Comparison of ENCODE assay signal across 14 cellular contexts in genomic region chr6:119493980-119494379, GRCh38.
DNase-seq lines count a peak whose midpoint lies in the region; ATAC-seq and TF ChIP-seq lines count a peak whose summit lies in the region.
"Had no signal": no experiment of that assay in that cellular context is flagged by ENCODE, and none has a peak within 500 bp of the region (broad histone marks: within the 10 kb centered on the region; RNA-seq: fewer than 3 reads in every experiment).

No MANE protein-coding gene starts in this region.

- H3K4me1 ChIP-seq in stomach = peaks cover 0 to 11% (median 5%) of the 10 kb centered on the region in 4 donors
- H3K4me1 ChIP-seq: gastroesophageal sphincter, upper lobe of left lung had no signal

- peaks cover 5% of the 10 kb centered on the region for H3K36me3 Mint-ChIP-seq in activated CD4-positive, alpha-beta T cell treated with anti-CD3 and anti-CD28 coated beads, Interleukin-2, amount 10 ng/mL, durations not matched to agents 7 days and 5 days (ENCODE audit: low read depth)
- H3K36me3 Mint-ChIP-seq: stimulated activated memory B cell treated with anti-CD40 and anti-IgM and Interleukin-4, amounts not matched to agents 10 μg/mL and 1 μg/mL and 100 μg/mL, for 72 hours had no signal

- H3K27me3 ChIP-seq in stomach = no peaks in the 10 kb centered on the region
- H3K27me3 ChIP-seq: gastroesophageal sphincter, upper lobe of left lung had no signal

- WGBS in stomach, 5 donors = 0 to 10% (median 3%) methylated on average over 1 of the region's 1 CpG

- DNase-seq in COLO668 (lab: John Stamatoyannopoulos, UW; ENCODE audit: unreplicated experiment) (peak; percentile 54), NCI-H2081 treated with DMSO at 0.1 percent for 48 hours (lab: John Stamatoyannopoulos, UW) (peak; percentile 48), SHP77 treated with DMSO at 0.1 percent for 48 hours (lab: John Stamatoyannopoulos, UW) (peak; percentile 64), left lobe of liver (ENCODE audit: low spot score) (no peak), amniotic stem cell (lab: John Stamatoyannopoulos, UW) (no peak), NOMO-1 (lab: John Stamatoyannopoulos, UW; ENCODE audit: unreplicated experiment in 2 of 2) (no peak), stomach (no peak)
- no peak for DNase-seq in activated CD4-positive, alpha-beta T cell treated with anti-CD3 and anti-CD28 coated beads, Interleukin-2, amount 10 ng/mL, durations not matched to agents 7 days and 5 days
- DNase-seq: activated CD8-positive, alpha-beta T cell treated with anti-CD3 and anti-CD28 coated beads for 36 hours; midbrain; upper lobe of left lung had no signal

- intact Hi-C loops in stomach (cut with DNase I; ENCODE audit: low total_unique reads) = no loop called here

- no peak overlapping the region for H3K27ac Mint-ChIP-seq in activated CD4-positive, alpha-beta T cell treated with anti-CD3 and anti-CD28 coated beads, Interleukin-2, amount 10 ng/mL, durations not matched to agents 7 days and 5 days
- H3K27ac Mint-ChIP-seq: activated CD8-positive, alpha-beta T cell treated with anti-CD3 and anti-CD28 coated beads for 36 hours; stimulated activated memory B cell treated with anti-CD40 and anti-IgM and Interleukin-4, amounts not matched to agents 10 μg/mL and 1 μg/mL and 100 μg/mL, for 72 hours had no signal

- TF ChIP-seq POLR2A in stomach (IDR thresholded peaks at IDR 0.05) = no peak

- TF ChIP-seq EP300 in stomach (IDR thresholded peaks at IDR 0.05) = no peak

- no peak for TF ChIP-seq CTCF in stomach (IDR thresholded peaks at IDR 0.05)

- peaks cover 16% of the 10 kb centered on the region for H3K27me3 Mint-ChIP-seq in activated CD4-positive, alpha-beta T cell treated with anti-CD3 and anti-CD28 coated beads, Interleukin-2, amount 10 ng/mL, durations not matched to agents 7 days and 5 days
- H3K27me3 Mint-ChIP-seq: activated CD8-positive, alpha-beta T cell treated with anti-CD3 and anti-CD28 coated beads for 36 hours; stimulated activated memory B cell treated with anti-CD40 and anti-IgM and Interleukin-4, amounts not matched to agents 10 μg/mL and 1 μg/mL and 100 μg/mL, for 72 hours had no signal

- H3K27ac ChIP-seq in stomach = peak overlapping the region in 1 of 5 donors; percentile 44
- H3K27ac ChIP-seq: gastroesophageal sphincter, upper lobe of left lung had no signal

- no peaks in the 10 kb centered on the region for H3K36me3 ChIP-seq in stomach
- H3K36me3 ChIP-seq: gastroesophageal sphincter, upper lobe of left lung had no signal

- peak; percentile 69 for ATAC-seq in left lobe of liver
- ATAC-seq: activated CD8-positive, alpha-beta T cell treated with anti-CD3 and anti-CD28 coated beads for 36 hours; gastroesophageal sphincter; SK-N-SH treated with all-trans-retinoic acid at 6 μM for 48 hours had no signal

- H3K4me3 Mint-ChIP-seq in activated CD4-positive, alpha-beta T cell treated with anti-CD3 and anti-CD28 coated beads, Interleukin-2, amount 10 ng/mL, durations not matched to agents 7 days and 5 days = no peak overlapping the region
- H3K4me3 Mint-ChIP-seq: activated CD8-positive, alpha-beta T cell treated with anti-CD3 and anti-CD28 coated beads for 36 hours; stimulated activated memory B cell treated with anti-CD40 and anti-IgM and Interleukin-4, amounts not matched to agents 10 μg/mL and 1 μg/mL and 100 μg/mL, for 72 hours had no signal

- H3K4me1 Mint-ChIP-seq in activated CD4-positive, alpha-beta T cell treated with anti-CD3 and anti-CD28 coated beads, Interleukin-2, amount 10 ng/mL, durations not matched to agents 7 days and 5 days = peaks cover 22% of the 10 kb centered on the region

- H3K4me3 ChIP-seq in stomach = no peak overlapping the region
- H3K4me3 ChIP-seq: gastroesophageal sphincter, upper lobe of left lung had no signal

- CTCF ChIA-PET in activated CD4-positive, alpha-beta T cell treated with anti-CD3 and anti-CD28 coated beads, Interleukin-2, amount 10 ng/mL, durations not matched to agents 7 days and 5 days (lab: Charles Lee) = interaction anchor here (0.7 kb wide), 1 partner anchor 44 kb away, joined by 4 read pairs; no protein-coding TSS in a partner anchor

- H3K9me3 ChIP-seq in stomach = no peaks in the 10 kb centered on the region
- H3K9me3 ChIP-seq: upper lobe of left lung had no signal

- POLR2A ChIA-PET in activated CD4-positive, alpha-beta T cell treated with anti-CD3 and anti-CD28 coated beads, Interleukin-2, amount 10 ng/mL, durations not matched to agents 7 days and 5 days (lab: Charles Lee) = no interaction called here

- H3K9me3 Mint-ChIP-seq in activated CD4-positive, alpha-beta T cell treated with anti-CD3 and anti-CD28 coated beads, Interleukin-2, amount 10 ng/mL, durations not matched to agents 7 days and 5 days = peaks cover 3% of the 10 kb centered on the region

Comparison
In these comparisons a context has a peak if more than half of its experiments do, and no peak if none do; other contexts are left out.
1. DNase-seq: peak in COLO668 (single experiment), NCI-H2081 treated with DMSO at 0.1 percent for 48 hours (single experiment) and SHP77 treated with DMSO at 0.1 percent for 48 hours (single experiment); none in left lobe of liver (single experiment), amniotic stem cell (single experiment), activated CD4-positive, alpha-beta T cell treated with anti-CD3 and anti-CD28 coated beads, Interleukin-2, amount 10 ng/mL, durations not matched to agents 7 days and 5 days (single experiment), NOMO-1 (0 of 2) and stomach (single experiment).